Comparison of ENCODE assay signal across 9 cellular contexts in genomic region chr2:88235987-88236386, GRCh38.
"Had no signal": no experiment of that assay in that cellular context is flagged by ENCODE, and none has a peak within 500 bp of the region (broad histone marks: within the 10 kb centered on the region; RNA-seq: fewer than 3 reads in every experiment).

No MANE protein-coding gene starts in this region.

- FAIRE-seq: H1 had no signal

- H2AFZ ChIP-seq: GM23338 had no signal

- H3K27ac ChIP-seq: HL-60 had no signal

- DNase-seq: H7, HFFc6, IMR-90, KBM-7 had no signal

- H3K4me2 ChIP-seq: GM23338 had no signal

- H3K4me1 ChIP-seq: HAP-1 had no signal

- ATAC-seq: GM23338, HCT116 had no signal

- H3K9me3 ChIP-seq: HAP-1 had no signal

- H3K4me3 ChIP-seq: GM23338, HAP-1 had no signal

- H3K36me3 ChIP-seq: HAP-1 had no signal
